1 cellular context compared by ENCODE assay signal in the genomic region with DNA sequence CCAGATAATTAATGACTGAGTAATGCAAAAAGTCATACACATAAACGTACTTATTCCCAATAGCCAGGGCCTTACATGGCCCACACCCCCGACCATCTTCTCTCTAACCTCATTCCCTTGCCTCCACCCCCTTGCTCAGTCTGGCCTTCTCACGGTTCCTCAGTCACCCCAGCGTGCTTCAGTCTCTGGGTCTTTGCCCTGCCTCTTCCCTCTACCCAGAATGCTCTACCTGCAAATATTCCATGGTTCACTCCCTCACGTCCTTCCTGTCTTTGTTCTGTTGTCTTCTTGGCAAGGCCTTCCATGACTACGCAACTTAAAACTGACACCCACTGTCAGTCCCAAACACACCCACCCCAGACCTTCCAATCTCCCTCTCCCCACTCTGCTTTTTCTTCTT.
TF ChIP-seq lines count a peak whose summit lies in the region.

No MANE protein-coding gene starts in this region.

TF ChIP-seq in GM12878, 131 proteins besides CTCF, POLR2A, EP300 and RAD21 (continued from another document):
- no peak for TF ChIP-seq ZBTB40 (IDR thresholded peaks at IDR 0.05; ENCODE audit: borderline replicate concordance)
- no peak for TF ChIP-seq HSF1 (IDR thresholded peaks at IDR 0.05; ENCODE audit: low read depth, low read length)
- no peak for TF ChIP-seq GATAD2B (conservative IDR thresholded peaks at IDR 0.05; ENCODE audit: low read depth)
- TF ChIP-seq STAT1 (conservative IDR thresholded peaks at IDR 0.05) = no peak
- TF ChIP-seq RFX5 (IDR thresholded peaks at IDR 0.05; ENCODE audit: low read depth, low read length) = no peak
- no peak for TF ChIP-seq SRF (IDR thresholded peaks at IDR 0.05; ENCODE audit: low read depth in 2 of 2, low read length in 2 of 2)
- TF ChIP-seq POU2F2 (IDR thresholded peaks at IDR 0.05; ENCODE audit: borderline replicate concordance, low read depth, low read length) = no peak
- TF ChIP-seq CHD4 (IDR thresholded peaks at IDR 0.05) = no peak
- no peak for TF ChIP-seq NRF1 (conservative IDR thresholded peaks at IDR 0.05; ENCODE audit: low read depth, low read length)
- TF ChIP-seq TCF12 (IDR thresholded peaks at IDR 0.05; ENCODE audit: low read depth, low read length) = no peak
- TF ChIP-seq, protein P1, sequence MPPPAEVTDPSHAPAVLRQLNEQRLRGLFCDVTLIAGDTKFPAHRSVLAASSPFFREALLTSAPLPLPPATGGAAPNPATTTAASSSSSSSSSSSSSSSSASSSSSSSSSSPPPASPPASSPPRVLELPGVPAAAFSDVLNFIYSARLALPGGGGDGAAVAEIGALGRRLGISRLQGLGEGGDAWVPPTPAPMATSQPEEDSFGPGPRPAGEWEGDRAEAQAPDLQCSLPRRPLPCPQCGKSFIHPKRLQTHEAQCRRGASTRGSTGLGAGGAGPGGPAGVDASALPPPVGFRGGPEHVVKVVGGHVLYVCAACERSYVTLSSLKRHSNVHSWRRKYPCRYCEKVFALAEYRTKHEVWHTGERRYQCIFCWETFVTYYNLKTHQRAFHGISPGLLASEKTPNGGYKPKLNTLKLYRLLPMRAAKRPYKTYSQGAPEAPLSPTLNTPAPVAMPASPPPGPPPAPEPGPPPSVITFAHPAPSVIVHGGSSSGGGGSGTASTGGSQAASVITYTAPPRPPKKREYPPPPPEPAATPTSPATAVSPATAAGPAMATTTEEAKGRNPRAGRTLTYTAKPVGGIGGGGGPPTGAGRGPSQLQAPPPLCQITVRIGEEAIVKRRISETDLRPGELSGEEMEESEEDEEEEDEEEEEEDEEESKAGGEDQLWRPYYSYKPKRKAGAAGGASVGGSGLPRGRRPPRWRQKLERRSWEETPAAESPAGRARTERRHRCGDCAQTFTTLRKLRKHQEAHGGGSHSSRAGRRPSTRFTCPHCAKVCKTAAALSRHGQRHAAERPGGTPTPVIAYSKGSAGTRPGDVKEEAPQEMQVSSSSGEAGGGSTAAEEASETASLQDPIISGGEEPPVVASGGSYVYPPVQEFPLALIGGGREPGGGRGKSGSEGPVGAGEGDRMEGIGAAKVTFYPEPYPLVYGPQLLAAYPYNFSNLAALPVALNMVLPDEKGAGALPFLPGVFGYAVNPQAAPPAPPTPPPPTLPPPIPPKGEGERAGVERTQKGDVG (CRISPR knock-in tag; IDR thresholded peaks at IDR 0.05) = no peak
- no peak for TF ChIP-seq EED (IDR thresholded peaks at IDR 0.05; ENCODE audit: low read depth)
- TF ChIP-seq, protein P2, sequence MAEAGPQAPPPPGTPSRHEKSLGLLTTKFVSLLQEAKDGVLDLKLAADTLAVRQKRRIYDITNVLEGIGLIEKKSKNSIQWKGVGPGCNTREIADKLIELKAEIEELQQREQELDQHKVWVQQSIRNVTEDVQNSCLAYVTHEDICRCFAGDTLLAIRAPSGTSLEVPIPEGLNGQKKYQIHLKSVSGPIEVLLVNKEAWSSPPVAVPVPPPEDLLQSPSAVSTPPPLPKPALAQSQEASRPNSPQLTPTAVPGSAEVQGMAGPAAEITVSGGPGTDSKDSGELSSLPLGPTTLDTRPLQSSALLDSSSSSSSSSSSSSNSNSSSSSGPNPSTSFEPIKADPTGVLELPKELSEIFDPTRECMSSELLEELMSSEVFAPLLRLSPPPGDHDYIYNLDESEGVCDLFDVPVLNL (IDR thresholded peaks at IDR 0.05; ENCODE audit: low read depth, low read length) = no peak
- TF ChIP-seq ZBED1 (IDR thresholded peaks at IDR 0.05; ENCODE audit: borderline replicate concordance) = no peak
- no peak for TF ChIP-seq REST (IDR thresholded peaks at IDR 0.05; ENCODE audit: low read depth, low read length)
